28 cellular contexts compared by ENCODE assay signal in the genomic region with DNA sequence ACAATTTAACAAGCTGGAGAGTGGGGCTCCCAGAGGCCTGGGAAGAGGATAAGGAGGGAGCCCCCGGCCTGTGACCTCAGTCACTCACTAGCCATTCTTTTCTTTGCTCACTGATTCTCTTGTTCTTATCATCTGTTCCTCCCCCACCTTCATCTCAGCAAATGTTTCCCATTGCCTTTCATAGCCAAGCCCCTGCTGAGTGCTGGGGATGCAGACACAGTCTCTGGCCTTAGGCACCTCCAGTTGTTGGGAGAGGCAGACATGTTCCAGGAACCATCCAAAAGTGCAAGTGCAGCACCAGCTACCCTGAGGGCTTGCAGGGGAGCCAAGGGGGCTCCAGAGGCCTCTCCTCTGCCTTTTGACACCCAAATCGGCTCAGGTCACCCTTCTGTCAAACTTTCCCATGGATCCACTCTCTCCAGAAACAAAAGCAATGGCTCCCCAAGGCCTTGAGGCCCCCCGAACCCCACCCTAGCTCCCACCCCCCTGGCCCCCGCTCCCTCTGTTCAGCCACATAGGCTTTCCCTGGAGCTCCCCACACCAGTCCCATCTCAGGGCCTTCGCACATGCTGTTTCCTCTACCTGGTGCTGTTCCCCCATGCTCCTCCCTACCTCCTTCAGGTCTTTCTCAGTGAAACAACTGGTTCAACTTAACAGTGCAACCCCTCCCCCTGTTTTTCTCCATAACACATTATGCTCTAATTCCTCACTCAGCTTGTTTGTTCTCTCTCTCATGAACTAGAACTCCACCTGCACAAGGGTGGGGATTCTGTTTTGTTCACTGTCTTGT. TPM values are rescaled to one million over a fixed set of nuclear protein-coding genes. Genes with fewer than 3 reads are reported as not detected.
"Had no signal": no experiment of that assay in that cellular context is flagged by ENCODE, and none has a peak within 500 bp of the region (broad histone marks: within the 10 kb centered on the region; RNA-seq: fewer than 3 reads in every experiment).

No MANE protein-coding gene starts in this region.

- H3K4me3 Mint-ChIP-seq: activated B cell treated with CpG ODN at 0.5 μM for 24 hours; activated CD4-positive, alpha-beta memory T cell treated with anti-CD3 and anti-CD28 coated beads for 36 hours; activated CD4-positive, alpha-beta T cell treated with anti-CD3 and anti-CD28 coated beads, Interleukin-2, amount 10 ng/mL, durations not matched to agents 7 days and 5 days; activated naive CD8-positive, alpha-beta T cell treated with anti-CD3 and anti-CD28 coated beads, Interleukin-2, amount 50 U/mL, for 24 hours; activated T-cell treated with anti-CD3 and anti-CD28 coated beads, Interleukin-2, amount 50 U/mL, for 4 hours; central memory CD8-positive, alpha-beta T cell; T-cell had no signal

- DNase-seq: activated B cell treated with CpG ODN at 0.5 μM for 24 hours; activated CD4-positive, alpha-beta memory T cell treated with anti-CD3 and anti-CD28 coated beads for 36 hours; activated CD4-positive, alpha-beta T cell treated with anti-CD3 and anti-CD28 coated beads for 1 hour; activated CD4-positive, alpha-beta T cell treated with anti-CD3 and anti-CD28 coated beads, Interleukin-2, amount 10 ng/mL, durations not matched to agents 7 days and 5 days; activated CD8-positive, alpha-beta memory T cell treated with anti-CD3 and anti-CD28 coated beads for 24 hours; activated effector memory CD4-positive, alpha-beta T cell treated with anti-CD3 and anti-CD28 coated beads, Interleukin-2, amount 50 U/mL, for 16 hours; activated naive CD4-positive, alpha-beta T cell treated with Interleukin-2 at 50 U/mL for 16 hours; activated naive CD8-positive, alpha-beta T cell treated with anti-CD3 and anti-CD28 coated beads, Interleukin-2, amount 50 U/mL, for 24 hours; activated T-cell treated with anti-CD3 and anti-CD28 coated beads, Interleukin-2, amount 50 U/mL, for 4 hours; amniotic stem cell; body of pancreas; Kasumi-1; KBM-7; NCI-H146; NCI-H187 treated with DMSO at 0.1 percent for 48 hours; NCI-H2081 treated with DMSO at 0.1 percent for 48 hours; NCI-H526; NCI-H774; NK-92 treated with Interleukin-12 subunit alpha and Interleukin-12 subunit beta, amount 100 ng/mL, for 24 hours; Peyer's patch; SHP77 treated with DMSO at 0.1 percent for 48 hours; T-cell; T-helper 2 cell; T1000 had no signal

- H3K4me1 Mint-ChIP-seq: activated B cell treated with CpG ODN at 0.5 μM for 24 hours; activated CD4-positive, alpha-beta T cell treated with anti-CD3 and anti-CD28 coated beads, Interleukin-2, amount 10 ng/mL, durations not matched to agents 7 days and 5 days; central memory CD8-positive, alpha-beta T cell; T-cell had no signal

- H3K9me3 ChIP-seq: ascending aorta, body of pancreas, Peyer's patch had no signal

- H3K4me1 ChIP-seq: ascending aorta, body of pancreas, Peyer's patch had no signal

- H3K27me3 ChIP-seq: ascending aorta, body of pancreas, Peyer's patch had no signal

- H3K4me3 ChIP-seq: ascending aorta, body of pancreas, Peyer's patch had no signal

- H3K27ac ChIP-seq: ascending aorta, body of pancreas, Peyer's patch, RWPE1 had no signal

- H3K27ac Mint-ChIP-seq: activated B cell treated with CpG ODN at 0.5 μM for 24 hours; activated CD4-positive, alpha-beta memory T cell treated with anti-CD3 and anti-CD28 coated beads for 36 hours; activated CD4-positive, alpha-beta T cell treated with anti-CD3 and anti-CD28 coated beads, Interleukin-2, amount 10 ng/mL, durations not matched to agents 7 days and 5 days; activated naive CD4-positive, alpha-beta T cell treated with anti-CD3 and anti-CD28 coated beads, Interleukin-2, amount 50 U/mL, for 72 hours; activated naive CD8-positive, alpha-beta T cell treated with anti-CD3 and anti-CD28 coated beads, Interleukin-2, amount 50 U/mL, for 24 hours; T-cell had no signal

- H3K9me3 Mint-ChIP-seq: activated B cell treated with CpG ODN at 0.5 μM for 24 hours; activated CD4-positive, alpha-beta memory T cell treated with anti-CD3 and anti-CD28 coated beads for 36 hours; activated CD4-positive, alpha-beta T cell treated with anti-CD3 and anti-CD28 coated beads, Interleukin-2, amount 10 ng/mL, durations not matched to agents 7 days and 5 days; activated naive CD4-positive, alpha-beta T cell treated with anti-CD3 and anti-CD28 coated beads, Interleukin-2, amount 50 U/mL, for 72 hours; activated naive CD8-positive, alpha-beta T cell treated with anti-CD3 and anti-CD28 coated beads, Interleukin-2, amount 50 U/mL, for 24 hours; activated T-cell treated with anti-CD3 and anti-CD28 coated beads, Interleukin-2, amount 50 U/mL, for 4 hours; central memory CD8-positive, alpha-beta T cell; T-cell had no signal

- H3K36me3 Mint-ChIP-seq: activated CD4-positive, alpha-beta memory T cell treated with anti-CD3 and anti-CD28 coated beads for 36 hours; activated naive CD4-positive, alpha-beta T cell treated with anti-CD3 and anti-CD28 coated beads, Interleukin-2, amount 50 U/mL, for 72 hours; T-cell had no signal

- ATAC-seq: activated naive CD4-positive, alpha-beta T cell treated with anti-CD3 and anti-CD28 coated beads, Interleukin-2, amount 50 U/mL, for 72 hours; activated naive CD8-positive, alpha-beta T cell treated with anti-CD3 and anti-CD28 coated beads, Interleukin-2, amount 50 U/mL, for 24 hours; activated T-cell treated with anti-CD3 and anti-CD28 coated beads, Interleukin-2, amount 50 U/mL, for 4 hours; body of pancreas; T-cell had no signal

- H3K36me3 ChIP-seq: ascending aorta, Peyer's patch had no signal

- H3K27me3 Mint-ChIP-seq: activated CD4-positive, alpha-beta memory T cell treated with anti-CD3 and anti-CD28 coated beads for 36 hours; activated CD4-positive, alpha-beta T cell treated with anti-CD3 and anti-CD28 coated beads, Interleukin-2, amount 10 ng/mL, durations not matched to agents 7 days and 5 days; activated naive CD8-positive, alpha-beta T cell treated with anti-CD3 and anti-CD28 coated beads, Interleukin-2, amount 50 U/mL, for 24 hours; central memory CD8-positive, alpha-beta T cell had no signal

RNA-seq across cellular contexts. Expression of gene KCNJ12, which starts 14.9 kb away (rescaled TPM):
- total RNA-seq: activated B cell treated with CpG ODN at 0.5 μM for 24 hours; activated CD4-positive, alpha-beta memory T cell treated with anti-CD3 and anti-CD28 coated beads for 36 hours; activated CD4-positive, alpha-beta T cell treated with anti-CD3 and anti-CD28 coated beads, Interleukin-2, amount 10 ng/mL, durations not matched to agents 7 days and 5 days; activated naive CD4-positive, alpha-beta T cell treated with anti-CD3 and anti-CD28 coated beads, Interleukin-2, amount 50 U/mL, for 72 hours had no signal
